ENCODE assay signal across 9 cellular contexts in genomic region chr19:48203227-48203793, GRCh38. TPM values are rescaled to one million over a fixed set of nuclear protein-coding genes. Genes with fewer than 3 reads are reported as not detected.
A peak's percentile ranks its signal among the peaks of the same experiment; 100 is the strongest.
DNase-seq lines count a peak whose midpoint lies in the region; ATAC-seq and TF ChIP-seq lines count a peak whose summit lies in the region.
"Had no signal": no experiment of that assay in that cellular context is flagged by ENCODE, and none has a peak within 500 bp of the region (broad histone marks: within the 10 kb centered on the region; RNA-seq: fewer than 3 reads in every experiment).

No MANE protein-coding gene starts in this region.

- ATAC-seq in foreskin keratinocyte, result no peak
- no peak for ATAC-seq in activated CD4-positive, CD25-positive, alpha-beta regulatory T cell treated with anti-CD3 and anti-CD28 coated beads, Interleukin-2, amount 50 U/mL, for 24 hours

- CTCF ChIA-PET in Calu3 (lab: Charles Lee), result interaction anchor here (0.6 to 1.3 kb wide), 11 partner anchors 9 to 188 kb away, joined by 3 to 6 read pairs (median 4); partner anchors contain the start of genes CARD8, KDELR1 and PLA2G4C

- H3K27ac ChIP-seq in KOPT-K1 (ENCODE audit: low read depth, low read length, poor library complexity, severe bottlenecking), result peak overlapping the region; percentile 80
- no peak overlapping the region for H3K27ac ChIP-seq in duodenal mucosa (ENCODE audit: low read depth, low read length)
- peak overlapping the region; percentile 74 for H3K27ac ChIP-seq in osteoblast (ENCODE audit: low read depth, low read length)
- H3K27ac ChIP-seq in foreskin keratinocyte, result no peak overlapping the region

- intact Hi-C loops in Calu3 (cut with micrococcal nuclease; ENCODE audit: unreplicated experiment), result loop anchor here (5.0 kb wide), 1 partner anchor 54 kb away; the partner anchor contains the start of gene CARD8

- DNase-seq in Calu3 (no peak), osteoblast (ENCODE audit: insufficient read length, low spot score, missing footprints) (no peak), HuH-7.5 (ENCODE audit: low spot score) (no peak), T-helper 9 cell (no peak), foreskin keratinocyte (no peak)

- H3K36me3 ChIP-seq in KOPT-K1 (ENCODE audit: insufficient read depth, low read length) (peaks cover 8% of the 10 kb centered on the region), duodenal mucosa (ENCODE audit: control insufficient read depth in 1 of 2, insufficient read depth in 2 of 2, low read length in 2 of 2) (no peaks in the 10 kb centered on the region), osteoblast (ENCODE audit: insufficient read depth, low read length) (no peaks in the 10 kb centered on the region)

- H3K4me3 ChIP-seq in duodenal mucosa (ENCODE audit: low read depth in 1 of 2, low read length in 2 of 2) (peak overlapping the region; percentile 86 to 91), osteoblast (ENCODE audit: insufficient read depth, low read length) (peak overlapping the region; percentile 85)

- peak overlapping the region; percentile 82 for H3K4me2 ChIP-seq in osteoblast (ENCODE audit: insufficient read depth, low read length)

- H3K9ac ChIP-seq in duodenal mucosa (ENCODE audit: low read depth in 1 of 2, low read length in 2 of 2), result peak overlapping the region; percentile 32 to 68

- TF ChIP-seq CTCF in Calu3 (IDR thresholded peaks at IDR 0.05; ENCODE audit: unreplicated experiment) (no peak), osteoblast (IDR thresholded peaks at IDR 0.05; ENCODE audit: extremely low read depth, low read depth, low read length) (no peak), foreskin keratinocyte (conservative IDR thresholded peaks at IDR 0.05) (no peak)

- no peak overlapping the region for H3K27ac Mint-ChIP-seq in Calu3 (ENCODE audit: unreplicated experiment)
- H3K27ac Mint-ChIP-seq: memory B cell had no signal

- H3K9me3 Mint-ChIP-seq in Calu3 (ENCODE audit: low read depth, unreplicated experiment), result no peaks in the 10 kb centered on the region
- H3K9me3 Mint-ChIP-seq: memory B cell had no signal

- H3K9me3 ChIP-seq in KOPT-K1 (ENCODE audit: insufficient read depth, low read length, poor library complexity, severe bottlenecking) (no peaks in the 10 kb centered on the region), duodenal mucosa (ENCODE audit: control insufficient read depth in 1 of 2, low read length in 2 of 2) (no peaks in the 10 kb centered on the region), osteoblast (ENCODE audit: low read depth, low read length) (no peaks in the 10 kb centered on the region)

- peak overlapping the region; percentile 93 for H2AFZ ChIP-seq in osteoblast (ENCODE audit: low read length)

- H3K4me3 Mint-ChIP-seq in Calu3 (ENCODE audit: low read depth, unreplicated experiment), result no peak overlapping the region
- H3K4me3 Mint-ChIP-seq: memory B cell had no signal

- BruUV-seq in Calu3 (replicated peaks; lab: Mats Ljungman, UMichigan), result TSS peak; percentile 91

- no peaks in the 10 kb centered on the region for H3K27me3 ChIP-seq in duodenal mucosa (ENCODE audit: control insufficient read depth in 1 of 2, insufficient read depth in 2 of 2, low read length in 2 of 2)
- no peaks in the 10 kb centered on the region for H3K27me3 ChIP-seq in osteoblast (ENCODE audit: insufficient read depth, low read length)
- no peaks in the 10 kb centered on the region for H3K27me3 ChIP-seq in foreskin keratinocyte

- no peaks in the 10 kb centered on the region for H4K20me1 ChIP-seq in osteoblast (ENCODE audit: insufficient read depth, low read length)

- H3K36me3 Mint-ChIP-seq in Calu3 (ENCODE audit: insufficient read depth, unreplicated experiment), result no peaks in the 10 kb centered on the region

- H3K4me1 Mint-ChIP-seq in Calu3 (ENCODE audit: low read depth, unreplicated experiment), result no peaks in the 10 kb centered on the region

- H3K27me3 Mint-ChIP-seq in Calu3 (ENCODE audit: unreplicated experiment), result no peaks in the 10 kb centered on the region
- H3K27me3 Mint-ChIP-seq: memory B cell had no signal

- H3K4me1 ChIP-seq in duodenal mucosa (ENCODE audit: control insufficient read depth in 1 of 2, insufficient read depth in 2 of 2, low read length in 2 of 2), result peaks cover 12 to 15% of the 10 kb centered on the region in 2 donors
- H3K4me1 ChIP-seq in osteoblast (ENCODE audit: insufficient read depth, low read length), result peaks cover 13% of the 10 kb centered on the region
- H3K4me1 ChIP-seq in foreskin keratinocyte, result peaks cover 3% of the 10 kb centered on the region

- H3K79me2 ChIP-seq in osteoblast (ENCODE audit: insufficient read depth, low read length), result peaks cover 7% of the 10 kb centered on the region

RNA-seq across cellular contexts. Expression of gene ZSWIM9, which starts 32.8 kb away (rescaled TPM):
- total RNA-seq in Calu3 (2022) (16.4 and 17.4 TPM in 2 replicates), osteoblast (1.5 and 2.2 TPM in 2 replicates), foreskin keratinocyte (1.8 and 2.1 TPM in 2 replicates)
- polyA plus RNA-seq in foreskin keratinocyte, result 3.9 and 4.5 TPM in 2 replicates

RNA-seq across cellular contexts. Expression of gene LIG1, which starts 33.2 kb away (rescaled TPM):
- total RNA-seq in Calu3 (2022), result 99.3 and 99.4 TPM in 2 replicates
- total RNA-seq in osteoblast, result 10.0 and 11.9 TPM in 2 replicates
- 56.2 and 78.5 TPM in 2 replicates for total RNA-seq in foreskin keratinocyte
- polyA plus RNA-seq in foreskin keratinocyte, result 56.1 and 68.0 TPM in 2 replicates

RNA-seq across cellular contexts. Expression of gene CARD8, which starts 52.4 kb away (rescaled TPM):
- total RNA-seq in Calu3 (2022), result 32.3 and 34.0 TPM in 2 replicates
- 17.4 and 18.0 TPM in 2 replicates for total RNA-seq in osteoblast
- total RNA-seq in foreskin keratinocyte, result 9.3 and 9.4 TPM in 2 replicates
- 5.2 and 5.7 TPM in 2 replicates for polyA plus RNA-seq in foreskin keratinocyte

Comparison
In these comparisons a context has a peak if more than half of its experiments do, and no peak if none do; other contexts are left out.
1. H3K27ac ChIP-seq: peak in KOPT-K1 (single experiment) and osteoblast (single experiment); none in duodenal mucosa (single experiment) and foreskin keratinocyte (single experiment).